In genomic region chr4:123114084-123114914, GRCh38 we compare ENCODE assay signal across 1 cellular context.
TF ChIP-seq lines count a peak whose summit lies in the region.

No MANE protein-coding gene starts in this region.

TF ChIP-seq in IMR-90, 13 proteins besides CTCF, POLR2A, EP300 and RAD21 (continued from another document):
- TF ChIP-seq NFE2L2 (IDR thresholded peaks at IDR 0.05; ENCODE audit: low read depth, low read length) (no peak), BHLHE40 (IDR thresholded peaks at IDR 0.05; ENCODE audit: low read depth, low read length) (no peak), CHD1 (IDR thresholded peaks at IDR 0.05; ENCODE audit: low read depth, low read length) (no peak), ELK1 (IDR thresholded peaks at IDR 0.05; ENCODE audit: borderline replicate concordance, low read depth, low read length) (no peak), RFX5 (IDR thresholded peaks at IDR 0.05; ENCODE audit: low read depth, low read length) (no peak), MAZ (IDR thresholded peaks at IDR 0.05; ENCODE audit: borderline replicate concordance, low read depth, low read length) (no peak), USF2 (IDR thresholded peaks at IDR 0.05; ENCODE audit: low read depth, low read length) (no peak), FOS (IDR thresholded peaks at IDR 0.05; ENCODE audit: low read depth, low read length) (no peak), SMC3 (IDR thresholded peaks at IDR 0.05; ENCODE audit: low read depth, low read length) (no peak), RCOR1 (IDR thresholded peaks at IDR 0.05; ENCODE audit: insufficient replicate concordance, low read length) (no peak), CEBPB (IDR thresholded peaks at IDR 0.05; ENCODE audit: low read depth, low read length) (no peak), MXI1 (IDR thresholded peaks at IDR 0.05; ENCODE audit: borderline replicate concordance, low read depth, low read length) (no peak)
